8 cellular contexts compared by ENCODE assay signal in genomic region chr1:184838374-184838995, GRCh38.
DNase-seq lines count a peak whose midpoint lies in the region; TF ChIP-seq lines count a peak whose summit lies in the region.

No MANE protein-coding gene starts in this region.

- no peak for TF ChIP-seq POLR2A in transverse colon (IDR thresholded peaks at IDR 0.05)

- intact Hi-C loops in transverse colon (cut with DNase I; ENCODE audit: low total_unique reads): no loop called here

- TF ChIP-seq CTCF in astrocyte of the cerebellum (IDR thresholded peaks at IDR 0.05; ENCODE audit: low read depth, low read length, missing control alignments): no peak
- TF ChIP-seq CTCF in transverse colon (IDR thresholded peaks at IDR 0.05): peak in 1 of 5 experiments; percentile 10

- H3K4me3 ChIP-seq in astrocyte of the cerebellum (ENCODE audit: low read depth, low read length) (no peak overlapping the region), transverse colon (no peak overlapping the region)

- in situ Hi-C loops in astrocyte of the cerebellum (cut with HindIII; ENCODE audit: low sequenced_read_pairs): no loop called here
- in situ Hi-C loops in transverse colon (cut with MboI; ENCODE audit: low pct_ligation_motif_present in 1 of 4, low pct_unique_long_range_greater_than_20kb in 1 of 4, low sequenced_read_pairs in 3 of 4): no loop called here

- no peak for TF ChIP-seq EP300 in transverse colon (IDR thresholded peaks at IDR 0.05; ENCODE audit: low read depth)

- no peaks in the 10 kb centered on the region for H3K36me3 ChIP-seq in transverse colon

- peak overlapping the region; percentile 63 to 82 (median 70) for H3K27ac ChIP-seq in transverse colon

- 22 to 35% methylated on average over 3 to 5 of the region's 5 CpGs for WGBS in transverse colon (ENCODE audit: low coverage in 1 of 2), 2 donors

- no peaks in the 10 kb centered on the region for H3K27me3 ChIP-seq in transverse colon

- H3K9me3 ChIP-seq in transverse colon: no peaks in the 10 kb centered on the region

- DNase-seq in NCI-H2171 treated with DMSO at 0.1 percent for 48 hours (lab: John Stamatoyannopoulos, UW) (peak; percentile 8), NCI-H2171 (lab: John Stamatoyannopoulos, UW) (no peak), astrocyte of the cerebellum (ENCODE audit: low read depth) (peak; percentile 83), kidney glomerular epithelial cell (lab: John Stamatoyannopoulos, UW) (peak; percentile 56), transverse colon (peak; percentile 29), islet precursor cell (no peak)
- no peak for DNase-seq in activated CD4-positive, alpha-beta T cell treated with anti-CD3 and anti-CD28 coated beads, Interleukin-2, amount 50 U/mL, for 4 hours
- no peak for DNase-seq in stimulated activated CD4-positive, alpha-beta T cell treated with anti-CD3 and anti-CD28 coated beads, Interleukin-4, amount 100 ng/mL, for 4 hours

- peaks cover 12 to 32% (median 28%) of the 10 kb centered on the region in 4 donors for H3K4me1 ChIP-seq in transverse colon

Comparison
In these comparisons a context has a peak if more than half of its experiments do, and no peak if none do; other contexts are left out.
1. DNase-seq: peak in NCI-H2171 treated with DMSO at 0.1 percent for 48 hours (single experiment), astrocyte of the cerebellum (single experiment), kidney glomerular epithelial cell (single experiment) and transverse colon (single experiment); none in NCI-H2171 (single experiment), islet precursor cell (single experiment), activated CD4-positive, alpha-beta T cell treated with anti-CD3 and anti-CD28 coated beads, Interleukin-2, amount 50 U/mL, for 4 hours (0 of 2) and stimulated activated CD4-positive, alpha-beta T cell treated with anti-CD3 and anti-CD28 coated beads, Interleukin-4, amount 100 ng/mL, for 4 hours (0 of 2).